In genomic region chr16:56518435-56518834, GRCh38 we compare ENCODE assay signal across 12 cellular contexts. TPM values are rescaled to one million over a fixed set of nuclear protein-coding genes. Genes with fewer than 3 reads are reported as not detected.
DNase-seq lines count a peak whose midpoint lies in the region; ATAC-seq and TF ChIP-seq lines count a peak whose summit lies in the region.
"Had no signal": no experiment of that assay in that cellular context is flagged by ENCODE, and none has a peak within 500 bp of the region (broad histone marks: within the 10 kb centered on the region; RNA-seq: fewer than 3 reads in every experiment).

No MANE protein-coding gene starts in this region.

- H3K4me3 ChIP-seq in CD4-positive, alpha-beta memory T cell (ENCODE audit: low read length in 2 of 2): no peak overlapping the region
- H3K4me3 ChIP-seq in MG63 (peak overlapping the region; percentile 90; the same call in 1 of the 2 replicates), osteoblast (ENCODE audit: insufficient read depth, low read length) (peak overlapping the region; percentile 8)

- H4K20me1 ChIP-seq in osteoblast (ENCODE audit: insufficient read depth, low read length): peaks cover 28% of the 10 kb centered on the region

- peak overlapping the region; percentile 90 for H3K4me2 ChIP-seq in osteoblast (ENCODE audit: insufficient read depth, low read length)

- no peak for DNase-seq in CD4-positive, alpha-beta memory T cell
- DNase-seq in MG63 (peak; percentile 65), chondrocyte (ENCODE audit: low spot score) (no peak), osteoblast (ENCODE audit: insufficient read length, low spot score, missing footprints) (no peak)
- no peak for DNase-seq in activated CD4-positive, CD25-positive, alpha-beta regulatory T cell treated with anti-CD3 and anti-CD28 coated beads, Interleukin-2, amount 50 U/mL, for 72 hours
- no peak for DNase-seq in central memory CD4-positive, alpha-beta T cell
- DNase-seq: activated CD8-positive, alpha-beta memory T cell treated with anti-CD3 and anti-CD28 coated beads for 24 hours; NCI-H1694 had no signal

- POLR2A ChIA-PET in CD4-positive, alpha-beta memory T cell (lab: Charles Lee; ENCODE audit: partially characterized antibody): interaction anchor here (0.8 to 1.6 kb wide), 3 partner anchors 58 to 183 kb away, joined by 3 to 4 read pairs (median 4); no protein-coding TSS in a partner anchor

- H3K4me1 Mint-ChIP-seq in CD4-positive, alpha-beta memory T cell: peaks cover 44 to 69% (median 54%) of the 10 kb centered on the region in 4 donors
- H3K4me1 Mint-ChIP-seq in chondrocyte (ENCODE audit: low read depth): peaks cover 58% of the 10 kb centered on the region

- ATAC-seq in activated CD4-positive, CD25-positive, alpha-beta regulatory T cell treated with anti-CD3 and anti-CD28 coated beads, Interleukin-2, amount 50 U/mL, for 24 hours: no peak
- ATAC-seq in HG03378 (IDR thresholded peaks at IDR 0.05; ENCODE audit: unreplicated experiment): no peak

- no peaks in the 10 kb centered on the region for H3K9me3 ChIP-seq in CD4-positive, alpha-beta memory T cell (ENCODE audit: control insufficient read depth in 1 of 2, low read length in 2 of 2)
- no peaks in the 10 kb centered on the region for H3K9me3 ChIP-seq in MG63
- no peaks in the 10 kb centered on the region for H3K9me3 ChIP-seq in osteoblast (ENCODE audit: low read depth, low read length)

- CTCF ChIA-PET in CD4-positive, alpha-beta memory T cell (lab: Charles Lee; ENCODE audit: partially characterized antibody): interaction anchor here (0.8 to 2.9 kb wide), 5 partner anchors 11 to 184 kb away, joined by 3 to 12 read pairs (median 5); no protein-coding TSS in a partner anchor

- H3K9me3 Mint-ChIP-seq in CD4-positive, alpha-beta memory T cell: peaks cover 0 to 4% (median 0%) of the 10 kb centered on the region in 8 donors
- H3K9me3 Mint-ChIP-seq in chondrocyte (ENCODE audit: low read depth): no peaks in the 10 kb centered on the region
- H3K9me3 Mint-ChIP-seq: dendritic cell treated with granulocyte-macrophage colony-stimulating factor and Interleukin-4, amounts not matched to agents 40 ng/mL and 50 ng/mL, for 4 days had no signal

- TF ChIP-seq CTCF in chondrocyte (IDR thresholded peaks at IDR 0.05) (no peak), osteoblast (IDR thresholded peaks at IDR 0.05; ENCODE audit: extremely low read depth, low read depth, low read length) (no peak)

- no peaks in the 10 kb centered on the region for H3K36me3 ChIP-seq in CD4-positive, alpha-beta memory T cell (ENCODE audit: insufficient read depth, low read length)
- H3K36me3 ChIP-seq in MG63: peaks cover 3% of the 10 kb centered on the region
- no peaks in the 10 kb centered on the region for H3K36me3 ChIP-seq in osteoblast (ENCODE audit: insufficient read depth, low read length)

- H3K79me2 ChIP-seq in osteoblast (ENCODE audit: insufficient read depth, low read length): peaks cover 53% of the 10 kb centered on the region

- peak overlapping the region in 6 of 7 donors; percentile 25 to 89 (median 66) for H3K27ac Mint-ChIP-seq in CD4-positive, alpha-beta memory T cell
- H3K27ac Mint-ChIP-seq in chondrocyte (ENCODE audit: unreplicated experiment): no peak overlapping the region

- H3K4me3 Mint-ChIP-seq in CD4-positive, alpha-beta memory T cell: peak overlapping the region; percentile 86 to 90 (median 88)
- peak overlapping the region; percentile 82 for H3K4me3 Mint-ChIP-seq in chondrocyte (ENCODE audit: unreplicated experiment)

- intact Hi-C loops in CD4-positive, alpha-beta memory T cell (cut with micrococcal nuclease): no loop called here

- H3K4me1 ChIP-seq in CD4-positive, alpha-beta memory T cell (ENCODE audit: insufficient read depth, low read length): peaks cover 37% of the 10 kb centered on the region
- H3K4me1 ChIP-seq in osteoblast (ENCODE audit: insufficient read depth, low read length): peaks cover 24% of the 10 kb centered on the region

- H3K27me3 ChIP-seq in CD4-positive, alpha-beta memory T cell (ENCODE audit: insufficient read depth, low read length): no peaks in the 10 kb centered on the region
- H3K27me3 ChIP-seq in MG63 (no peaks in the 10 kb centered on the region), osteoblast (ENCODE audit: insufficient read depth, low read length) (no peaks in the 10 kb centered on the region)

- H3K27ac ChIP-seq in CD4-positive, alpha-beta memory T cell (ENCODE audit: low read depth, low read length): no peak overlapping the region
- no peak overlapping the region for H3K27ac ChIP-seq in osteoblast (ENCODE audit: low read depth, low read length)
- H3K27ac ChIP-seq: HL-60 had no signal

- H3K36me3 Mint-ChIP-seq in CD4-positive, alpha-beta memory T cell: peaks cover 0 to 3% of the 10 kb centered on the region in 2 donors
- peaks cover 2% of the 10 kb centered on the region for H3K36me3 Mint-ChIP-seq in chondrocyte (ENCODE audit: low read depth)

- H2AFZ ChIP-seq in osteoblast (ENCODE audit: low read length): no peak overlapping the region

- H3K27me3 Mint-ChIP-seq in CD4-positive, alpha-beta memory T cell: no peaks in the 10 kb centered on the region
- H3K27me3 Mint-ChIP-seq in chondrocyte (ENCODE audit: low read depth): no peaks in the 10 kb centered on the region

RNA-seq across cellular contexts. Expression of gene BBS2, which starts 1.4 kb away (rescaled TPM):
- total RNA-seq in CD4-positive, alpha-beta memory T cell: 10 to 100 TPM; 95.8 to 96.0 TPM
- polyA plus RNA-seq in CD4-positive, alpha-beta memory T cell: 10 to 100 TPM; 36.6 to 39.2 TPM
- total RNA-seq in MG63 (2014; rRNA removed; shearing (Covaris generic); ENCODE audit: low replicate concordance): 99.1 and 141 TPM in 2 replicates
- total RNA-seq in chondrocyte (32.6 to 47.0 TPM (median 36.9 TPM) in 3 replicates), osteoblast (62.2 and 77.5 TPM in 2 replicates)

RNA-seq across cellular contexts. Expression of gene MT4, which starts 46.4 kb away (rescaled TPM):
- not detected for total RNA-seq in CD4-positive, alpha-beta memory T cell
- polyA plus RNA-seq in CD4-positive, alpha-beta memory T cell: not detected
- total RNA-seq in MG63 (2014; rRNA removed; shearing (Covaris generic); ENCODE audit: low replicate concordance): not detected in 2 replicates
- total RNA-seq in chondrocyte: not detected in 3 replicates
- not detected in 2 replicates for total RNA-seq in osteoblast

Comparison
In these comparisons a context has a peak if more than half of its experiments do, and no peak if none do; other contexts are left out.
1. H3K4me3 ChIP-seq: peak in MG63 (single experiment) and osteoblast (single experiment); none in CD4-positive, alpha-beta memory T cell (0 of 2).